In the genomic region with DNA sequence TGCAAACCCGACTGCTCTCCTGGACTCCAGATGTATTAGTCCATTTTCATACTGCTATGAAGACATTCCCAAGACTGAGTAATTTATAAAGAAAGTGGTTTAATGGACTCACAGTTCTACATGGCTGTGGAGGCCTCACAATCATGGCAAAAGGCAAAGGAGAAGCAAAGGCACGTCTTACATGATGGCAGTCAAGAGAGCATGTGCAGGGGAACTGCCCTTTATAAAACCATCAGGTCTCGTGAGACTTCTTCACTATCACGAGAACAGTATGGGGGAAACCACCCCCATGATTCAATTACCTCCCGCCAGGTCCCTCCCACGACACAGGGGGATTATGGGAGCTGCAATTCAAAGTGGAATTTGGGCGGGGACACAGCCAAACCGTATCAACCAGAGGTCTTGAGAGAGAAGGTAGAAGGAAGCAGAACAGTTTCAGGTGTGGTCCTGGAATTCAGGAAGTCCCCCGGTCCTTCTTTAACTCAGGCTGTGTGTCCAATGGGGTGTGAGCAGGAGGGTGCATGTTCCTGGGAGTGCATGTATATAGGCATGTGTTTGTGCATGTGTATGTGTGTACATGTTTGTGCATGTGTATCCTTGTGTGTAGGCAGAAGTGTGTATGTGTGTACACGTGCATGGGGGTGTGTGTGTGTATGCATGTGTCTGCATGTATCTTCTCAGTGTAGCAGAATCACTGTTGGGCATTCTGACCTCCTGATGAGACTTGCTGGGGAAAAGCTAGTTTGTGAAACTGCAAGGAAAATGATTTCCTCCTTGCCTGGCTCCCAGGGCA, we compare ENCODE assay signal across 26 cellular contexts. TPM values are rescaled to one million over a fixed set of nuclear protein-coding genes. Genes with fewer than 3 reads are reported as not detected.
DNase-seq lines count a peak whose midpoint lies in the region; TF ChIP-seq lines count a peak whose summit lies in the region.
"Had no signal": no experiment of that assay in that cellular context is flagged by ENCODE, and none has a peak within 500 bp of the region (broad histone marks: within the 10 kb centered on the region; RNA-seq: fewer than 3 reads in every experiment).

No MANE protein-coding gene starts in this region.

- H3K27me3 Mint-ChIP-seq in glutamatergic neuron (ENCODE audit: unreplicated experiment) (peaks cover 17% of the 10 kb centered on the region), progenitor cell of endocrine pancreas (no peaks in the 10 kb centered on the region)

- H3K27me3 ChIP-seq in BE2C (no peaks in the 10 kb centered on the region), Karpas-422 (ENCODE audit: low read length) (no peaks in the 10 kb centered on the region)

- no peaks in the 10 kb centered on the region for H3K79me2 ChIP-seq in Karpas-422 (ENCODE audit: low read length)

- H4K20me1 ChIP-seq in Karpas-422 (ENCODE audit: insufficient read depth, low read depth, low read length) = no peaks in the 10 kb centered on the region

- H3K4me1 ChIP-seq in BE2C = peaks cover 5% of the 10 kb centered on the region
- no peaks in the 10 kb centered on the region for H3K4me1 ChIP-seq in Karpas-422 (ENCODE audit: low read length)

- H3K36me3 Mint-ChIP-seq in glutamatergic neuron (ENCODE audit: unreplicated experiment) = peaks cover 7% of the 10 kb centered on the region
- peaks cover 11% of the 10 kb centered on the region for H3K36me3 Mint-ChIP-seq in progenitor cell of endocrine pancreas (ENCODE audit: insufficient read depth)

- H3K9me2 ChIP-seq in Karpas-422 (replicated peaks; ENCODE audit: insufficient read depth, low read length) = no peaks in the 10 kb centered on the region

- DNase-seq in BE2C (peak; percentile 29), Karpas-422 (peak; percentile 44), glutamatergic neuron (no peak), progenitor cell of endocrine pancreas (ENCODE audit: low spot score, unreplicated experiment) (no peak), UCSD-AML1 (lab: John Stamatoyannopoulos, UW; ENCODE audit: unreplicated experiment) (no peak), AML-193 (lab: John Stamatoyannopoulos, UW) (no peak), NCI-H748 treated with DMSO at 0.1 percent for 48 hours (lab: John Stamatoyannopoulos, UW) (no peak), DMS53 treated with DMSO at 0.1 percent for 48 hours (lab: John Stamatoyannopoulos, UW; ENCODE audit: unreplicated experiment) (no peak)
- DNase-seq: ACHN; activated CD4-positive, alpha-beta T cell treated with anti-CD3 and anti-CD28 coated beads, Interleukin-2, amount 50 U/mL, for 48 hours; activated CD4-positive, CD25-positive, alpha-beta regulatory T cell; activated CD8-positive, alpha-beta memory T cell treated with anti-CD3 and anti-CD28 coated beads, Interleukin-2, amount 50 U/mL, for 4 hours; activated naive CD4-positive, alpha-beta T cell treated with Interleukin-2 at 50 U/mL for 16 hours; cortex of kidney; DMS 273 treated with DMSO at 0.1 percent for 48 hours; effector memory CD4-positive, alpha-beta T cell; EL; erythroblast; HCEC 1CT; NCI-H146; NCI-H2107; NCI-H446 treated with DMSO at 0.1 percent for 48 hours; small intestine had no signal

- peaks cover 18% of the 10 kb centered on the region for H3K4me1 Mint-ChIP-seq in glutamatergic neuron (ENCODE audit: low read depth, unreplicated experiment)
- peaks cover 7% of the 10 kb centered on the region for H3K4me1 Mint-ChIP-seq in progenitor cell of endocrine pancreas (ENCODE audit: low read depth)

- TF ChIP-seq CTCF in BE2C (IDR thresholded peaks at IDR 0.05; ENCODE audit: low read depth, low read length) = no peak
- TF ChIP-seq CTCF in glutamatergic neuron (IDR thresholded peaks at IDR 0.05; ENCODE audit: partially characterized antibody, unreplicated experiment) = no peak
- no peak for TF ChIP-seq CTCF in progenitor cell of endocrine pancreas (IDR thresholded peaks at IDR 0.05; ENCODE audit: unreplicated experiment)

- H3K9me3 ChIP-seq in BE2C = no peaks in the 10 kb centered on the region
- no peaks in the 10 kb centered on the region for H3K9me3 ChIP-seq in Karpas-422 (ENCODE audit: low read length)

- peaks cover 12% of the 10 kb centered on the region for H3K36me3 ChIP-seq in BE2C
- no peaks in the 10 kb centered on the region; the same call in 1 of the 2 replicates for H3K36me3 ChIP-seq in Karpas-422 (ENCODE audit: insufficient read depth, low read length)

- no peak overlapping the region for H3K4me2 ChIP-seq in Karpas-422 (ENCODE audit: low read depth, low read length, poor library complexity, severe bottlenecking)

- H2AFZ ChIP-seq in Karpas-422 (ENCODE audit: low read length) = no peak overlapping the region

- no peak overlapping the region for H3K27ac ChIP-seq in Karpas-422 (ENCODE audit: low read length)

- H3K27ac Mint-ChIP-seq in glutamatergic neuron (ENCODE audit: unreplicated experiment) (peak overlapping the region; percentile 39), progenitor cell of endocrine pancreas (peak overlapping the region; percentile 7)
- H3K27ac Mint-ChIP-seq: activated T-helper 1 cell treated with anti-CD3 and anti-CD28 coated beads, Interleukin-12 subunit alpha, Interleukin-12 subunit beta, Interleukin-2, Interleukin-4 antibody, amounts not matched to agents 30 ng/mL and 10 ng/mL and 1 ng/mL, durations not matched to agents 14 hours and 24 hours and 36 hours; stimulated activated naive CD8-positive, alpha-beta T cell treated with anti-CD3 and anti-CD28 coated beads, Interleukin-15, Interleukin-2, amounts not matched to agents 100 ng/mL and 50 ng/mL, for 24 hours had no signal

- no peak overlapping the region for H3K9ac ChIP-seq in Karpas-422 (ENCODE audit: low read length)

- H3K4me3 ChIP-seq in BE2C (ENCODE audit: low read depth, low read length) (no peak overlapping the region), Karpas-422 (ENCODE audit: low read length) (no peak overlapping the region)

- H3K4me3 Mint-ChIP-seq in glutamatergic neuron (ENCODE audit: unreplicated experiment) (no peak overlapping the region), progenitor cell of endocrine pancreas (ENCODE audit: low read depth) (no peak overlapping the region)
- H3K4me3 Mint-ChIP-seq: activated T-helper 1 cell treated with anti-CD3 and anti-CD28 coated beads, Interleukin-12 subunit alpha, Interleukin-12 subunit beta, Interleukin-2, Interleukin-4 antibody, amounts not matched to agents 30 ng/mL and 10 ng/mL and 1 ng/mL, durations not matched to agents 14 hours and 24 hours and 36 hours; stimulated activated naive CD8-positive, alpha-beta T cell treated with anti-CD3 and anti-CD28 coated beads, Interleukin-15, Interleukin-2, amounts not matched to agents 100 ng/mL and 50 ng/mL, for 24 hours had no signal

- H3K9me3 Mint-ChIP-seq in glutamatergic neuron (ENCODE audit: unreplicated experiment) (peaks cover 17% of the 10 kb centered on the region), progenitor cell of endocrine pancreas (ENCODE audit: low read depth) (no peaks in the 10 kb centered on the region)
- H3K9me3 Mint-ChIP-seq: activated T-helper 1 cell treated with anti-CD3 and anti-CD28 coated beads, Interleukin-12 subunit alpha, Interleukin-12 subunit beta, Interleukin-2, Interleukin-4 antibody, amounts not matched to agents 30 ng/mL and 10 ng/mL and 1 ng/mL, durations not matched to agents 14 hours and 24 hours and 36 hours; stimulated activated naive CD8-positive, alpha-beta T cell treated with anti-CD3 and anti-CD28 coated beads, Interleukin-15, Interleukin-2, amounts not matched to agents 100 ng/mL and 50 ng/mL, for 24 hours had no signal

RNA-seq across cellular contexts. Expression of gene GREB1, which starts 46.2 kb away (rescaled TPM):
- polyA plus RNA-seq in BE2C (2012; ENCODE audit: insufficient read depth, insufficient read length, low read depth) = 22.5 TPM
- total RNA-seq in Karpas-422 (2014; rRNA removed; shearing (Covaris generic); ENCODE audit: low replicate concordance) = 4.4 TPM in 2 replicates
- total RNA-seq in glutamatergic neuron (ENCODE audit: unreplicated experiment) (134 TPM), progenitor cell of endocrine pancreas (78.8 and 82.5 TPM in 2 replicates)
- polyA plus RNA-seq: BJ had no signal

Comparison
In these comparisons a context has a peak if more than half of its experiments do, and no peak if none do; other contexts are left out.
1. DNase-seq: peak in BE2C (single experiment) and Karpas-422 (single experiment); none in glutamatergic neuron (single experiment), progenitor cell of endocrine pancreas (single experiment), UCSD-AML1 (single experiment), AML-193 (0 of 2), NCI-H748 treated with DMSO at 0.1 percent for 48 hours (single experiment) and DMS53 treated with DMSO at 0.1 percent for 48 hours (single experiment).
2. RNA of gene GREB1, which starts 46.2 kb away (total RNA-seq): 134 TPM in glutamatergic neuron (single experiment) and 78.8 to 82.5 TPM in progenitor cell of endocrine pancreas; 4.4 TPM in Karpas-422; every median in the first group is over 10 times any median in the second.